1 cellular context compared by ENCODE assay signal in genomic region chr5:14147210-14147609, GRCh38.
TF ChIP-seq lines count a peak whose summit lies in the region.

No MANE protein-coding gene starts in this region.

TF ChIP-seq in A549, 52 proteins besides CTCF, POLR2A, EP300 and RAD21 (continued from another document):
- TF ChIP-seq PBX3 (IDR thresholded peaks at IDR 0.05) (no peak), MAX (IDR thresholded peaks at IDR 0.05) (no peak), FOSL2 (IDR thresholded peaks at IDR 0.05) (no peak), FOSL2 (CRISPR knock-in tag; IDR thresholded peaks at IDR 0.05) (no peak), CEBPB (IDR thresholded peaks at IDR 0.05) (no peak), USF2 (IDR thresholded peaks at IDR 0.05) (no peak), KDM1A (IDR thresholded peaks at IDR 0.05; ENCODE audit: low read depth) (no peak), KDM5A (IDR thresholded peaks at IDR 0.05) (no peak), JUNB (IDR thresholded peaks at IDR 0.05) (no peak), ATOH8 (CRISPR knock-in tag; IDR thresholded peaks at IDR 0.05; ENCODE audit: low read depth) (no peak), HOXA7 (CRISPR knock-in tag; IDR thresholded peaks at IDR 0.05) (no peak), HOXB5 (CRISPR knock-in tag; IDR thresholded peaks at IDR 0.05) (no peak), ZFP36 (IDR thresholded peaks at IDR 0.05; ENCODE audit: borderline replicate concordance, partially characterized antibody) (no peak)
TF ChIP-seq in A549: peak in this region for 0.
